8 cellular contexts compared by ENCODE assay signal in genomic region chr19:48738557-48739399, GRCh38. TPM values are rescaled to one million over a fixed set of nuclear protein-coding genes. Genes with fewer than 3 reads are reported as not detected.
DNase-seq lines count a peak whose midpoint lies in the region; ATAC-seq, FAIRE-seq and TF ChIP-seq lines count a peak whose summit lies in the region.

No MANE protein-coding gene starts in this region.

- DNase-seq in GM18507 (ENCODE audit: extremely low spot score, insufficient read length, low read depth): peak; percentile 97
- peak; percentile 88 for DNase-seq in NCI-H460 (ENCODE audit: extremely low read depth, low read depth)
- DNase-seq in activated CD4-positive, alpha-beta T cell treated with anti-CD3 and anti-CD28 coated beads for 48 hours: peak; percentile 97
- DNase-seq in colonic mucosa: peak; percentile 99
- DNase-seq in left kidney (ENCODE audit: low read depth, low spot score): peak; percentile 97
- peak; percentile 88 to 95 (median 90) for DNase-seq in stimulated activated CD4-positive, alpha-beta T cell treated with anti-CD3 and anti-CD28 coated beads, Interleukin-1b, Interleukin-23, amount 100 ng/mL, for 24 hours (ENCODE audit: low read depth in 4 of 4, low spot score in 1 of 4)

- no peak for TF ChIP-seq CTCF in colonic mucosa (IDR thresholded peaks at IDR 0.05)

- peak overlapping the region; percentile 47 for H3K4me3 ChIP-seq in colonic mucosa

- no peaks in the 10 kb centered on the region for H3K4me1 ChIP-seq in colonic mucosa

- H3K9me3 ChIP-seq in colonic mucosa: no peaks in the 10 kb centered on the region

- ATAC-seq in HG03196 (IDR thresholded peaks at IDR 0.05; ENCODE audit: unreplicated experiment): peak; percentile 62
- no peak for ATAC-seq in GM18861 (IDR thresholded peaks at IDR 0.05; ENCODE audit: unreplicated experiment)

- H3K27me3 ChIP-seq in colonic mucosa: peaks cover 5% of the 10 kb centered on the region

- peak overlapping the region in 1 of 2 donors; percentile 58 for H3K9ac ChIP-seq in colonic mucosa (ENCODE audit: low read depth in 2 of 2, low read length in 2 of 2)

- no peak overlapping the region for H3K27ac ChIP-seq in colonic mucosa

- no peaks in the 10 kb centered on the region for H3K36me3 ChIP-seq in colonic mucosa

- intact Hi-C loops in colonic mucosa (cut with DNase I): loop anchor here (5.0 kb wide), 2 partner anchors 61 to 91 kb away; partner anchors contain the start of gene CA11

- peak; percentile 64 for FAIRE-seq in GM18507 (lab: Jason Lieb, UNC)

RNA-seq across cellular contexts. Expression of gene RASIP1, which starts 1.6 kb away (rescaled TPM):
- 0.43 and 0.50 TPM in 2 replicates for total RNA-seq in NCI-H460 (2014; rRNA removed; shearing (Covaris generic))
- polyA plus RNA-seq in NCI-H460 (2014; cell fraction: nucleus; rRNA removed): 0.20 and 0.88 TPM in 2 replicates
- total RNA-seq in colonic mucosa: 1 to 10 TPM; 2.2 to 4.8 TPM

RNA-seq across cellular contexts. Expression of gene IZUMO1, which starts 7.9 kb away (rescaled TPM):
- total RNA-seq in NCI-H460 (2014; rRNA removed; shearing (Covaris generic)): 0.15 and 0.52 TPM in 2 replicates
- polyA plus RNA-seq in NCI-H460 (2014; cell fraction: nucleus; rRNA removed): 0.17 and 0.31 TPM in 2 replicates
- not detected for total RNA-seq in colonic mucosa

RNA-seq across cellular contexts. Expression of gene FUT1, which starts 13.7 kb away (rescaled TPM):
- total RNA-seq in NCI-H460 (2014; rRNA removed; shearing (Covaris generic)): 1.6 and 2.3 TPM in 2 replicates
- polyA plus RNA-seq in NCI-H460 (2014; cell fraction: nucleus; rRNA removed): 1.6 and 3.8 TPM in 2 replicates
- total RNA-seq in colonic mucosa: under 1 TPM; 0.59 to 0.80 TPM

RNA-seq across cellular contexts. Expression of gene FGF21, which starts 16.5 kb away (rescaled TPM):
- not detected in 2 replicates for total RNA-seq in NCI-H460 (2014; rRNA removed; shearing (Covaris generic))
- not detected in 2 replicates for polyA plus RNA-seq in NCI-H460 (2014; cell fraction: nucleus; rRNA removed)
- total RNA-seq in colonic mucosa: not detected

RNA-seq across cellular contexts. Expression of gene MAMSTR, which starts 19.3 kb away (rescaled TPM):
- 0.32 and 0.43 TPM in 2 replicates for total RNA-seq in NCI-H460 (2014; rRNA removed; shearing (Covaris generic))
- 0.67 and 1.7 TPM in 2 replicates for polyA plus RNA-seq in NCI-H460 (2014; cell fraction: nucleus; rRNA removed)
- total RNA-seq in colonic mucosa: 1 to 10 TPM in 1 of 2 donors, under 1 TPM in 1; 0.35 to 1.2 TPM
